8 cellular contexts compared by ENCODE assay signal in the genomic region with DNA sequence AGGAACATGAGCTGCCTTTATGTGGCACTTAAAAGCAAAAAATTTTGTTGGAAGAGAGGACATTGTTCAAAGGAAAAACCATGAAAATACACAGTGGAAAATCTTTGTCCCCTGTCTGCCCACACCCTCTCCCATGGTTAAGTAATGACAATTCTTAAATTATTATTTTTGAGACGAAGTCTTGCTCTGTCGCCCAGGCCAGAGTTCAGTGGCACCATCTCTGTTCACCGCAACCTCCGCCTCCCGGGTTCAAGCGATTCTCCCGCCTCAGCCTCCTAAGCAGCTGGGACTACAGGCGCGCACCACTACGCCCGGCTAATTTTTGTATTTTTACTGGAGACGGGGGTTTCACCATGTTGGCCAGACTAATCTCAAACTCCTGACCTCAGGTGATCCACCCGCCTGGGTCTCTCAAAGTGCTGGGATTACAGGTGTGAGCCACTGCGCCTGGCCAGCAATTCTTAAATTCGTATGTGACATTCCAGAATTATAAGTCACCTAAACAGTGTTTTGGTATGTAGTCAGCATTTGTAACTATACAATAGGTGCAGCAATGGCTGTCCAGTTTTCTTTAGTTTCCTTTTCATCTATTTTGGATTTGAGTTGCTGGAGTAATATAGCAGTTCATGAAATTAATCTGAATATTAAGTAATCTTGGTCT. TPM values are rescaled to one million over a fixed set of nuclear protein-coding genes. Genes with fewer than 3 reads are reported as not detected.
DNase-seq lines count a peak whose midpoint lies in the region; ATAC-seq and TF ChIP-seq lines count a peak whose summit lies in the region.

No MANE protein-coding gene starts in this region.

- intact Hi-C loops in heart right ventricle (cut with DNase I) (loop anchor here in 7 of 10 donors (2.0 to 10.0 kb wide), 5 partner anchors 71 to 284 kb away; partner anchors contain the start of genes CAGE1 (in 7 of the 7), RIOK1 (in 7 of the 7) and SNRNP48 (in 1 of the 7)), left ventricle myocardium superior (cut with micrococcal nuclease) (loop anchor here (5.0 kb wide), 1 partner anchor 74 kb away; the partner anchor contains the start of genes CAGE1 and RIOK1)

- H3K9ac ChIP-seq in mucosa of rectum (ENCODE audit: low read depth in 1 of 2, low read length in 2 of 2), result peak overlapping the region; percentile 60 to 70

- DNase-seq in heart right ventricle (no peak), left ventricle myocardium superior (no peak), brain microvascular endothelial cell (no peak), NCI-H748 treated with DMSO at 0.1 percent for 48 hours (lab: John Stamatoyannopoulos, UW) (no peak), pons (ENCODE audit: low spot score) (no peak), NCI-H226 (no peak)
- DNase-seq in activated CD4-positive, CD25-positive, alpha-beta regulatory T cell treated with anti-CD3 and anti-CD28 coated beads, Interleukin-2, amount 50 U/mL, for 72 hours, result no peak

- 85 to 89% methylated on average over 15 of the region's 15 CpGs for WGBS in heart right ventricle, 2 donors

- H3K27me3 ChIP-seq in heart right ventricle (no peaks in the 10 kb centered on the region), brain microvascular endothelial cell (replicated peaks) (no peaks in the 10 kb centered on the region), mucosa of rectum (ENCODE audit: control insufficient read depth in 2 of 2, insufficient read depth in 2 of 2, low read length in 2 of 2) (no peaks in the 10 kb centered on the region)

- in situ Hi-C loops in brain microvascular endothelial cell (cut with HindIII; ENCODE audit: low pct_ligation_motif_present, low sequenced_read_pairs), result no loop called here

- peak overlapping the region; percentile 80 to 99 (median 96) for H3K27ac ChIP-seq in heart right ventricle
- H3K27ac ChIP-seq in brain microvascular endothelial cell, result peak overlapping the region; percentile 87
- peak overlapping the region; percentile 88 to 95 for H3K27ac ChIP-seq in mucosa of rectum (ENCODE audit: low read depth in 2 of 2, low read length in 2 of 2)

- H3K4me1 ChIP-seq in heart right ventricle, result peaks cover 6 to 47% (median 22%) of the 10 kb centered on the region in 9 donors
- H3K4me1 ChIP-seq in mucosa of rectum (ENCODE audit: control insufficient read depth in 2 of 2, insufficient read depth in 2 of 2, low read length in 2 of 2), result peaks cover 6 to 12% of the 10 kb centered on the region in 2 donors

- H3K36me3 ChIP-seq in heart right ventricle (peaks cover 0 to 18% (median 10%) of the 10 kb centered on the region in 9 donors), brain microvascular endothelial cell (replicated peaks) (peaks cover 15% of the 10 kb centered on the region), mucosa of rectum (ENCODE audit: control insufficient read depth in 2 of 2, insufficient read depth in 2 of 2, low read length in 2 of 2) (peaks cover 7 to 9% of the 10 kb centered on the region in 2 donors)

- TF ChIP-seq CTCF in heart right ventricle (IDR thresholded peaks at IDR 0.05) (no peak), brain microvascular endothelial cell (IDR thresholded peaks at IDR 0.05; ENCODE audit: low read depth, low read length, missing control alignments) (no peak)

- peak overlapping the region in 9 of 10 donors; percentile 75 to 100 (median 97) for H3K4me3 ChIP-seq in heart right ventricle
- H3K4me3 ChIP-seq in brain microvascular endothelial cell (ENCODE audit: low read depth, low read length), result peak overlapping the region; percentile 99
- peak overlapping the region; percentile 95 to 99 for H3K4me3 ChIP-seq in mucosa of rectum (ENCODE audit: low read length in 2 of 2)

- ATAC-seq in heart right ventricle (peak in 1 of 8 donors; percentile 3), left ventricle myocardium superior (no peak)

- no peaks in the 10 kb centered on the region for H3K9me3 ChIP-seq in heart right ventricle
- no peaks in the 10 kb centered on the region for H3K9me3 ChIP-seq in mucosa of rectum (ENCODE audit: control insufficient read depth in 2 of 2, low read length in 2 of 2)

RNA-seq across cellular contexts. Expression of gene SSR1, which starts 0.6 kb away (rescaled TPM):
- 10 to 100 TPM; 50.9 to 80.5 (median 62.5) TPM for total RNA-seq in heart right ventricle
- 10 to 100 TPM in 1 of 2 donors, 1 to 10 TPM in 1; 8.3 to 42.4 TPM for polyA plus RNA-seq in heart right ventricle
- total RNA-seq in left ventricle myocardium superior, result 62.5 TPM
